11 cellular contexts compared by ENCODE assay signal in the genomic region with DNA sequence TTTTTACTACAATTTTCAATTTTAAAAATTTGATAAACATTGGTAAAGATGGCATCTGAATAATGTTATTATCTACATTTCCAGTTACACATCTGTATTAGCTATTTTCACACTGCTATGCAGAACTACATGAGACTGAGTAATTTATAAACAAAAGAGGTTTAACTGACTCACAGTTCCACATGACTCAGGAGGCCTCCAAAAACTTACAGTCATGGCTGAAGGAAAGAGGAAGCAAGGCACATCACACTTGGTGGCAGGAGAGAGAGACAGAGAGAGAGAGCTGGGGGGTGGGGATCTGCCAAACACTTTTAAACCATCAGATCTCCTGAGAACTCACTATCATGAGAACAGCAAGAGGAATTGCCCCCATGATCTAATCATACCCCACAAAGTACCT.
A peak's percentile ranks its signal among the peaks of the same experiment; 100 is the strongest.
DNase-seq lines count a peak whose midpoint lies in the region; ATAC-seq, FAIRE-seq and TF ChIP-seq lines count a peak whose summit lies in the region.
"Had no signal": no experiment of that assay in that cellular context is flagged by ENCODE, and none has a peak within 500 bp of the region (broad histone marks: within the 10 kb centered on the region; RNA-seq: fewer than 3 reads in every experiment).

No MANE protein-coding gene starts in this region.

- peak; percentile 96 for FAIRE-seq in H54 (lab: Jason Lieb, UNC)
- FAIRE-seq: islet of Langerhans had no signal

- H3K27ac ChIP-seq in PC-3 (ENCODE audit: low read length), result no peak overlapping the region
- peak overlapping the region; percentile 55 to 72 (median 68) for H3K27ac ChIP-seq in esophagus muscularis mucosa (replicated peaks in 1 of 4)

- no peak overlapping the region for H3K4me3 ChIP-seq in PC-3 (ENCODE audit: low read length)
- no peak overlapping the region for H3K4me3 ChIP-seq in esophagus muscularis mucosa

- TF ChIP-seq POLR2A in H54 (IDR thresholded peaks at IDR 0.05; ENCODE audit: low read depth, low read length), result no peak
- no peak for TF ChIP-seq POLR2A in esophagus muscularis mucosa (IDR thresholded peaks at IDR 0.05; ENCODE audit: low read depth)

- no TSS peak for BruUV-seq in PC-3 (replicated peaks; lab: Mats Ljungman, UMichigan)

- H3K9me3 ChIP-seq in PC-3 (ENCODE audit: low read length) (no peaks in the 10 kb centered on the region), esophagus muscularis mucosa (peaks cover 0 to 13% (median 7%) of the 10 kb centered on the region in 4 donors)

- no peaks in the 10 kb centered on the region for H3F3A ChIP-seq in PC-3 (ENCODE audit: low read length, unreplicated experiment)

- no peak overlapping the region for H3K4me2 ChIP-seq in PC-3 (ENCODE audit: low read length)

- H3K36me3 ChIP-seq in PC-3 (ENCODE audit: low read depth, low read length) (no peaks in the 10 kb centered on the region), esophagus muscularis mucosa (no peaks in the 10 kb centered on the region)

- H3K79me2 ChIP-seq in PC-3 (ENCODE audit: low read length), result no peaks in the 10 kb centered on the region

- TF ChIP-seq CTCF in PC-3 (conservative IDR thresholded peaks at IDR 0.05; ENCODE audit: low read depth, low read length) (no peak), esophagus muscularis mucosa (IDR thresholded peaks at IDR 0.05) (no peak)

- H3K27me3 ChIP-seq in PC-3 (ENCODE audit: low read length) (no peaks in the 10 kb centered on the region), esophagus muscularis mucosa (no peaks in the 10 kb centered on the region)

- H3K9me2 ChIP-seq in PC-3 (replicated peaks; ENCODE audit: low read length), result no peaks in the 10 kb centered on the region

- ATAC-seq in PC-3 (peak; percentile 88), sciatic nerve (peak; percentile 24), left ventricle myocardium superior (no peak), HG03139 (IDR thresholded peaks at IDR 0.05; ENCODE audit: unreplicated experiment) (no peak), HG02610 (IDR thresholded peaks at IDR 0.05; ENCODE audit: unreplicated experiment) (no peak)

- POLR2A ChIA-PET in PC-3 (lab: Charles Lee; ENCODE audit: unreplicated experiment), result no interaction called here

- no peaks in the 10 kb centered on the region for H4K20me1 ChIP-seq in PC-3 (ENCODE audit: low read length)

- DNase-seq in H54 (ENCODE audit: insufficient read length, low spot score), result no peak
- peak; percentile 54 for DNase-seq in PC-3
- DNase-seq in esophagus muscularis mucosa (ENCODE audit: extremely low spot score), result no peak
- DNase-seq in sciatic nerve (ENCODE audit: low spot score), result no peak
- no peak for DNase-seq in left ventricle myocardium superior
- DNase-seq in iPS-NIHi7 (ENCODE audit: extremely low spot score), result no peak
- DNase-seq: central memory CD4-positive, alpha-beta T cell; NCI-H1105 treated with DMSO at 0.1 percent for 48 hours had no signal

- no peak overlapping the region for H3K9ac ChIP-seq in PC-3 (ENCODE audit: low read length)

- H2AFZ ChIP-seq in PC-3 (ENCODE audit: low read length), result 0 out of 2 replicates have a peak overlapping the region, but pooled peaks have one; percentile 1

- intact Hi-C loops in PC-3 (cut with micrococcal nuclease), result no loop called here
- intact Hi-C loops in esophagus muscularis mucosa (cut with DNase I), result no loop called here
- intact Hi-C loops in sciatic nerve (cut with DNase I), result no loop called here
- intact Hi-C loops in left ventricle myocardium superior (cut with micrococcal nuclease), result no loop called here

- H3K4me1 ChIP-seq in PC-3 (ENCODE audit: insufficient read depth, low read length) (no peaks in the 10 kb centered on the region), esophagus muscularis mucosa (peaks cover 0 to 36% (median 28%) of the 10 kb centered on the region in 4 donors)

- no peak for TF ChIP-seq EP300 in esophagus muscularis mucosa (IDR thresholded peaks at IDR 0.05)

- CTCF ChIA-PET in PC-3 (lab: Charles Lee), result no interaction called here

Comparison
In these comparisons a context has a peak if more than half of its experiments do, and no peak if none do; other contexts are left out.
1. ATAC-seq: peak in PC-3 (single experiment) and sciatic nerve (single experiment); none in left ventricle myocardium superior (single experiment), HG03139 (single experiment) and HG02610 (single experiment).